Comparison of ENCODE assay signal across 8 cellular contexts in the genomic region with DNA sequence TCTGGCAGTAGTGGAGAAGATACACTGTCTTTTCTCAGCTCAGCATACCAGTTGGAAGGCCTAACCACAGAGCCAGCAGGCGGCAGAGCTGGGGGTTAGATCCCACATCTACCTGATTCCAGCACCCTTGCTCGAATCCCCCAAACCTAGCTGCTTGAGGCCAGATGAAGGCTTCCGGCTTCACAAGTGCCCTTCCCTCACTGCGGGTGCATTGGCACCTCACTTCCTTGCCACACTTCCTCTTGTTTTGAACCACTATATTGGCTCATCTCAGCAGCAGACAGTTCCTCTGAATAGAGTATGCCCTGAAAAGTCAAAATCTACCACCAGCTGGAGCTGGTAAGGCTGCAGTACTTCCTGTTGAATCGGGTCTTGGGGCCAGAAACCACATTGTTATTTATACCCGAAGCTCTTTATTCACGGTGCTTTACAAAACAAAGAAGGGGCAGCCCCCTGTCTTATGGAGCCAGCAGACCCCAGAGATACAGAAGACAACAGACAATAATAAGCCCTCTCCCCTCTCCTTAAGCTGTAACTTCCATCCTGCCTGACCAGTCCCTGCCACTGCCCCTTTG.
A peak's percentile ranks its signal among the peaks of the same experiment; 100 is the strongest.
DNase-seq lines count a peak whose midpoint lies in the region; ATAC-seq and TF ChIP-seq lines count a peak whose summit lies in the region.

No MANE protein-coding gene starts in this region.

- no peak for TF ChIP-seq POLR2A in thyroid gland (IDR thresholded peaks at IDR 0.05)

- H2BK120ac ChIP-seq in mesenchymal stem cell (ENCODE audit: low read depth, low read length) = no peak overlapping the region

- H3K27me3 ChIP-seq in mesenchymal stem cell (ENCODE audit: control insufficient read depth in 1 of 2, insufficient read depth in 1 of 2, low read length in 2 of 2) (peaks cover 0 to 8% of the 10 kb centered on the region in 2 experiments), thyroid gland (no peaks in the 10 kb centered on the region)

- TF ChIP-seq CTCF in thyroid gland (IDR thresholded peaks at IDR 0.05) = no peak

- no peak overlapping the region for H2BK5ac ChIP-seq in mesenchymal stem cell (ENCODE audit: low read depth, low read length, poor library complexity, severe bottlenecking)

- H4K91ac ChIP-seq in mesenchymal stem cell (ENCODE audit: low read length) = no peak overlapping the region

- no peak overlapping the region for H3K14ac ChIP-seq in mesenchymal stem cell (ENCODE audit: low read length in 2 of 2)

- in situ Hi-C loops in ACHN (cut with HindIII; ENCODE audit: low pct_ligation_motif_present, low pct_unique_long_range_greater_than_20kb, low sequenced_read_pairs) = no loop called here

- H3K18ac ChIP-seq in mesenchymal stem cell (ENCODE audit: low read depth in 1 of 2, low read length in 2 of 2) = no peak overlapping the region

- DNase-seq in SK-N-MC (ENCODE audit: low read depth, low spot score) (no peak), mesenchymal stem cell (no peak), thyroid gland (peak; percentile 6), NCI-H526 (lab: John Stamatoyannopoulos, UW) (no peak), ACHN (no peak)
- peak; percentile 43 for DNase-seq in activated naive CD4-positive, alpha-beta T cell treated with anti-CD3 and anti-CD28 coated beads, Interleukin-2, amount 50 U/mL, for 16 hours

- H2BK15ac ChIP-seq in mesenchymal stem cell (ENCODE audit: low read depth, poor library complexity, severe bottlenecking) = no peak overlapping the region

- no peak overlapping the region for H3K9ac ChIP-seq in SK-N-MC (ENCODE audit: insufficient read length)
- no peak overlapping the region for H3K9ac ChIP-seq in mesenchymal stem cell (ENCODE audit: low read length)

- no peak overlapping the region for H3K4ac ChIP-seq in mesenchymal stem cell (ENCODE audit: low read depth in 1 of 2, low read length in 2 of 2)

- H3K23ac ChIP-seq in mesenchymal stem cell (ENCODE audit: low read length in 2 of 2) = no peak overlapping the region

- peak overlapping the region; percentile 5 for H4K8ac ChIP-seq in mesenchymal stem cell (ENCODE audit: low read length)

- 53% methylated on average over 7 of the region's 7 CpGs for WGBS in mesenchymal stem cell
- 63 to 69% methylated on average over 7 of the region's 7 CpGs for WGBS in thyroid gland, 2 donors

- H3K4me1 ChIP-seq in mesenchymal stem cell (ENCODE audit: control insufficient read depth, insufficient read depth, low read depth, low read length) (no peaks in the 10 kb centered on the region), thyroid gland (peaks cover 0 to 13% of the 10 kb centered on the region in 2 donors)

- intact Hi-C loops in thyroid gland (cut with DNase I) = no loop called here

- H3K4me2 ChIP-seq in mesenchymal stem cell (ENCODE audit: low read length, poor library complexity, severe bottlenecking) = no peak overlapping the region

- H3K79me1 ChIP-seq in mesenchymal stem cell (replicated peaks; ENCODE audit: low read length, poor library complexity, severe bottlenecking) = no peaks in the 10 kb centered on the region

- H3K36me3 ChIP-seq in SK-N-MC (ENCODE audit: insufficient read depth, low read length) = no peaks in the 10 kb centered on the region
- H3K36me3 ChIP-seq in mesenchymal stem cell (ENCODE audit: control insufficient read depth in 1 of 2, insufficient read depth in 2 of 2, low read depth in 1 of 2, low read length in 2 of 2) = no peaks in the 10 kb centered on the region
- no peaks in the 10 kb centered on the region for H3K36me3 ChIP-seq in thyroid gland

- ATAC-seq in GM18508 (IDR thresholded peaks at IDR 0.05; ENCODE audit: insufficient read depth, unreplicated experiment) (peak; percentile 53), HG02943 (IDR thresholded peaks at IDR 0.05; ENCODE audit: low read depth, unreplicated experiment) (peak; percentile 79)

- H3K27ac ChIP-seq in SK-N-MC (0 out of 2 replicates have a peak overlapping the region, but pooled peaks have one; percentile 25), mesenchymal stem cell (ENCODE audit: low read length, poor library complexity, severe bottlenecking) (no peak overlapping the region), thyroid gland (no peak overlapping the region)

- H2AK5ac ChIP-seq in mesenchymal stem cell (ENCODE audit: low read length, severe bottlenecking) = no peak overlapping the region

- H3K9me3 ChIP-seq in SK-N-MC (ENCODE audit: low read depth, low read length) = no peaks in the 10 kb centered on the region
- H3K9me3 ChIP-seq in mesenchymal stem cell (ENCODE audit: control insufficient read depth, low read length) = no peaks in the 10 kb centered on the region
- H3K9me3 ChIP-seq in thyroid gland = no peaks in the 10 kb centered on the region

- H2BK12ac ChIP-seq in mesenchymal stem cell (ENCODE audit: low read length in 2 of 2) = no peak overlapping the region

- H3K4me3 ChIP-seq in SK-N-MC = no peak overlapping the region; the same call in 1 of the 2 replicates
- H3K4me3 ChIP-seq in mesenchymal stem cell (ENCODE audit: insufficient read depth in 1 of 2, low read depth in 1 of 2, low read length in 2 of 2) = no peak overlapping the region
- H3K4me3 ChIP-seq in thyroid gland (replicated peaks in 1 of 3) = no peak overlapping the region

- no peak overlapping the region for H2AFZ ChIP-seq in mesenchymal stem cell (ENCODE audit: low read depth, low read length)

Comparison
In these comparisons a context has a peak if more than half of its experiments do, and no peak if none do; other contexts are left out.
1. DNase-seq: peak in activated naive CD4-positive, alpha-beta T cell treated with anti-CD3 and anti-CD28 coated beads, Interleukin-2, amount 50 U/mL, for 16 hours (single experiment) and thyroid gland (2 of 2); none in SK-N-MC (single experiment), mesenchymal stem cell (single experiment), NCI-H526 (0 of 2) and ACHN (single experiment).